ENCODE assay signal across 9 cellular contexts in genomic region chr12:90909069-90909676, GRCh38. TPM values are rescaled to one million over a fixed set of nuclear protein-coding genes. Genes with fewer than 3 reads are reported as not detected.
DNase-seq lines count a peak whose midpoint lies in the region; ATAC-seq and TF ChIP-seq lines count a peak whose summit lies in the region.
"Had no signal": no experiment of that assay in that cellular context is flagged by ENCODE, and none has a peak within 500 bp of the region (broad histone marks: within the 10 kb centered on the region; RNA-seq: fewer than 3 reads in every experiment).

No MANE protein-coding gene starts in this region.

- TF ChIP-seq CTCF in fibroblast of lung (conservative IDR thresholded peaks at IDR 0.05 in 1 of 2, IDR thresholded peaks at IDR 0.05 in 1 of 2; ENCODE audit: low read depth in 1 of 2, low read length in 2 of 2) (peak; percentile 88), prostate gland (IDR thresholded peaks at IDR 0.05) (peak; percentile 27 to 56 (median 39)), ovary (IDR thresholded peaks at IDR 0.05) (peak in 1 of 3 donors; percentile 25)

- H3K4me3 ChIP-seq in fibroblast of lung (replicated peaks in 1 of 4; ENCODE audit: control extremely low read depth in 1 of 4, insufficient read depth in 1 of 4, low read depth in 3 of 4, low read length in 4 of 4) (no peak overlapping the region), prostate gland (no peak overlapping the region), ovary (no peak overlapping the region)

- WGBS in prostate gland: 44% methylated on average over 7 of the region's 7 CpGs
- WGBS in ovary, 3 donors: 51 to 56% (median 55%) methylated on average over 7 of the region's 7 CpGs

- H3K27me3 ChIP-seq in fibroblast of lung (ENCODE audit: control insufficient read depth, insufficient read depth, low read length) (no peaks in the 10 kb centered on the region), prostate gland (replicated peaks; ENCODE audit: insufficient read depth) (no peaks in the 10 kb centered on the region), ovary (no peaks in the 10 kb centered on the region)

- H3K79me2 ChIP-seq in fibroblast of lung (ENCODE audit: control insufficient read depth, insufficient read depth, low read length): no peaks in the 10 kb centered on the region

- DNase-seq in Caki2 (ENCODE audit: low read depth): peak; percentile 12
- DNase-seq in RKO (ENCODE audit: low spot score): peak; percentile 51
- peak; percentile 60 to 69 for DNase-seq in fibroblast of lung (ENCODE audit: low read depth in 2 of 2)
- no peak for DNase-seq in prostate gland (ENCODE audit: low spot score)
- DNase-seq in SKM-1 treated with dmso at 0.1 percent for 144 hours (lab: John Stamatoyannopoulos, UW; ENCODE audit: unreplicated experiment): no peak
- no peak for DNase-seq in ovary
- DNase-seq: left cardiac atrium had no signal

- H3K4me2 ChIP-seq in fibroblast of lung (ENCODE audit: extremely low read depth, insufficient read depth, low read length): no peak overlapping the region

- no peaks in the 10 kb centered on the region for H4K20me1 ChIP-seq in fibroblast of lung (ENCODE audit: control insufficient read depth, extremely low read depth, insufficient read depth, low read length)

- H3K36me3 ChIP-seq in fibroblast of lung (ENCODE audit: control insufficient read depth, insufficient read depth, low read length) (no peaks in the 10 kb centered on the region), prostate gland (no peaks in the 10 kb centered on the region), ovary (no peaks in the 10 kb centered on the region)

- H3K27ac ChIP-seq in fibroblast of lung (ENCODE audit: insufficient read depth, low read length) (no peak overlapping the region), prostate gland (no peak overlapping the region), ovary (no peak overlapping the region)

- in situ Hi-C loops in Caki2 (cut with HindIII; ENCODE audit: low pct_unique_long_range_greater_than_20kb, low sequenced_read_pairs): no loop called here

- no peak overlapping the region for H3K9ac ChIP-seq in fibroblast of lung (ENCODE audit: insufficient read depth, low read length)

- TF ChIP-seq POLR2A in prostate gland (IDR thresholded peaks at IDR 0.05) (no peak), ovary (IDR thresholded peaks at IDR 0.05) (no peak)

- intact Hi-C loops in prostate gland (cut with DNase I): no loop called here
- intact Hi-C loops in ovary (cut with DNase I): no loop called here

- H3K9me3 ChIP-seq in fibroblast of lung (ENCODE audit: control insufficient read depth, insufficient read depth, low read depth, low read length) (no peaks in the 10 kb centered on the region), prostate gland (no peaks in the 10 kb centered on the region), ovary (no peaks in the 10 kb centered on the region)

- no peak overlapping the region for H2AFZ ChIP-seq in fibroblast of lung (ENCODE audit: low read length)

- TF ChIP-seq EP300 in ovary (IDR thresholded peaks at IDR 0.05): no peak

- H3K4me1 ChIP-seq in fibroblast of lung (ENCODE audit: control insufficient read depth, extremely low read depth, insufficient read depth, low read length) (peaks cover 2% of the 10 kb centered on the region), prostate gland (replicated peaks) (no peaks in the 10 kb centered on the region), ovary (ENCODE audit: insufficient read depth) (peaks cover 2% of the 10 kb centered on the region)

- ATAC-seq in HG02973 (IDR thresholded peaks at IDR 0.05; ENCODE audit: unreplicated experiment) (peak; percentile 48), HG02759 (IDR thresholded peaks at IDR 0.05; ENCODE audit: unreplicated experiment) (no peak)

RNA-seq across cellular contexts. Expression of gene CCER1, which starts 45.8 kb away (rescaled TPM):
- total RNA-seq in Caki2 (2014; rRNA removed; shearing (Covaris generic); ENCODE audit: low replicate concordance): not detected in 2 replicates
- total RNA-seq in fibroblast of lung (not detected in 2 replicates), prostate gland (1 to 10 TPM in 1 of 2 donors, not detected in 1; 3.0 TPM), ovary (not detected)
- polyA plus RNA-seq in fibroblast of lung (not detected in 2 replicates), ovary (not detected)
- not detected in 2 replicates for polyA plus RNA-seq in fibroblast of lung (2012)
- polyA minus RNA-seq in fibroblast of lung (ENCODE audit: low replicate concordance): not detected in 2 replicates
- total RNA-seq: left cardiac atrium had no signal

Comparison
In these comparisons a context has a peak if more than half of its experiments do, and no peak if none do; other contexts are left out.
1. DNase-seq: peak in Caki2 (single experiment), RKO (single experiment) and fibroblast of lung (2 of 2); none in prostate gland (single experiment), SKM-1 treated with dmso at 0.1 percent for 144 hours (single experiment) and ovary (0 of 5).